11 cellular contexts compared by ENCODE assay signal in the genomic region with DNA sequence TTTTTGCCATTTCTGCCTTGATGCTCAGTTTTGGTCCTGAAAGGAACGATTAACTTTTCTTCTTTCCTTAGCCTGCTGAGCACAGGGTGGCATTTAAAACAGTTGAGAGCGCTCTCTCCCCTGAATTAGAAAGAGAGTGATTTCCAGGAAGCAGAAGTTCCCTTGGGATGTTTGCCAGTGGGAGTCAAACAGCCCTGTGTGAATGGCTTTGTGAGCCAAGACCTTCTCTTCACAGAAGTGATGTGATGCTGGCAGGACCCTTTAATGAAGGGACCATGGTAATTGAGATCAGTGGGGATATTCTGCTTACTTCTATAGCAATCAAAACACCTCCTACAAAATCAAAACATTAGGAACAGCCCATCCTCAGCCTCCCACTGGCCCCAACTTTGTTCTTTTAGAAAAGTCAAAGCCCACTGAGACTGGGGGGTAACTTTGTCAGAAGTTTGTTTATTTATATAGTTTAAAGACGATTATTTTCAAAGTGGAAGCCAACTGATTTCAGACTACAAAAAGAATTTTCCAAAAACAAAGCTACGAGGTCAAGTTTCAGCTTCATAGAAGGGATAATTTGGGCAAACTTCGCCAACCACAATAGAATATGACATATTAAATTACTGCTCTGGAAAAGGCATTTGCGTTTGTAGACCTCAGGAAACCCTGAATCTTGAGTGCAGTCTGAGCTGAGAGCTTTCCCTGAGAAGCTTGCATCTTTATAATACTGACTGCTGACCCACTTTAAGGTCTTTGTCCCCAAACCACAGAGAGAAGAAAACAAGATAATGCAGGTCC.
"Had no signal": no experiment of that assay in that cellular context is flagged by ENCODE, and none has a peak within 500 bp of the region (broad histone marks: within the 10 kb centered on the region; RNA-seq: fewer than 3 reads in every experiment).

No MANE protein-coding gene starts in this region.

- ATAC-seq: esophagus mucosa; left colon; stimulated activated effector memory CD8-positive, alpha-beta T cell treated with anti-CD3 and anti-CD28 coated beads, Interleukin-12 subunit alpha, Interleukin-12 subunit beta, amount 100 ng/mL, for 72 hours had no signal

- H3K4me3 ChIP-seq: right atrium auricular region, smooth muscle cell, tibial artery had no signal

- H3K27me3 ChIP-seq: dorsolateral prefrontal cortex, right atrium auricular region, tibial artery had no signal

- H3K27ac ChIP-seq: right atrium auricular region, tibial artery had no signal

- H3K36me3 ChIP-seq: right atrium auricular region, tibial artery had no signal

- DNase-seq: activated naive CD4-positive, alpha-beta T cell treated with anti-CD3 and anti-CD28 coated beads, Interleukin-2, amount 50 U/mL, for 16 hours; activated T-cell treated with anti-CD3 and anti-CD28 coated beads, Interleukin-2, amount 50 U/mL, for 1 hour; dorsolateral prefrontal cortex; foreskin melanocyte; left colon; mesenchymal stem cell; tibial artery had no signal

- H3K9me3 ChIP-seq: right atrium auricular region, tibial artery had no signal
